In the genomic region with DNA sequence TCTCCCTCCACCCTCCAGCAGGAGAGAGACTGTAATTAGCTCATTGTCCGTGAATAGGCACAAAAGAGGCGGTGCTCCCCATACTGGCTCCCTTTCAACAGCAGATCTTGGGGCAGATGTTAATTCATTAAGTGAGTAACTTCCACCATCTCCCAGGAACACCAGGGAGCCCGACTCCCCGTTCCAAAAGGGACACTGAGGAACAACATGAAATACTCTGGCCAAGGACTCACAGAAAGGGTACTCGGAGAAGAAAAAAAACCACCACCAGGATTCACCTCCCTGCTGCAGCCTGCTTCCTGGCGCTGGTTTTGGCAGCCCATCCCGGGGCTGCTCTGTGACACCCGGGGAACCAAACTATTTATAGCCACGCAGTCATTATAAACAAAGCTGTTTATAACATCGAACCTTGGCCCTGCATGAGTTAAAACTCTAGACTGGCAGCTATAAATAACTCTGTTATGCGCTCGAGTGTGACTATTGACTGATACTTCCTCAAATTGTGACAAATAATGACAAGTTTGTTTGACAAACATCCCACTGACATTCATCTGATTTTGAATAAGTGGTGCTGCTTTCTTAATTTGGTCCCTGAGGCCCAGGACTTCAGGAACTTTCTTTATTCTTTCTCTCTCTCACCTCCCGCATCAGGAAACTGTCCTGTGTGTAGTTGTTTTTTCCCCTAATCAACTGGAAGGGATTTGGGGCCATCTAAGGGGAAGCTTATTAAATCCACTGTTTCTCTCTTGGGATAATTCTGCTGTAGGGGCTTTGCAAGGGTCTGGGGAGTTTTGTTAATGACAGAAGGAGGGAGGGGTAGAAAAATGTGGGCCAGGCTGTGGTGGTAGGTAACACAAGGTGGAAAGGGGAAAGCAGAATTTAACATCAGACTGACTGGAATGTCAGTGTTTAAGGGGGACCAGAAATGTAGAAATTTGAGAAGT, we compare ENCODE assay signal across 1 cellular context.
TF ChIP-seq lines count a peak whose summit lies in the region.

No MANE protein-coding gene starts in this region.

TF ChIP-seq in IMR-90, 13 proteins besides CTCF, POLR2A, EP300 and RAD21 (continued from another document):
- TF ChIP-seq, protein P1, sequence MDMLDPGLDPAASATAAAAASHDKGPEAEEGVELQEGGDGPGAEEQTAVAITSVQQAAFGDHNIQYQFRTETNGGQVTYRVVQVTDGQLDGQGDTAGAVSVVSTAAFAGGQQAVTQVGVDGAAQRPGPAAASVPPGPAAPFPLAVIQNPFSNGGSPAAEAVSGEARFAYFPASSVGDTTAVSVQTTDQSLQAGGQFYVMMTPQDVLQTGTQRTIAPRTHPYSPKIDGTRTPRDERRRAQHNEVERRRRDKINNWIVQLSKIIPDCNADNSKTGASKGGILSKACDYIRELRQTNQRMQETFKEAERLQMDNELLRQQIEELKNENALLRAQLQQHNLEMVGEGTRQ (IDR thresholded peaks at IDR 0.05; ENCODE audit: low read depth, low read length) = no peak
- no peak for TF ChIP-seq SMC3 (IDR thresholded peaks at IDR 0.05; ENCODE audit: low read depth, low read length)
- TF ChIP-seq MAZ (IDR thresholded peaks at IDR 0.05; ENCODE audit: borderline replicate concordance, low read depth, low read length) = no peak
- TF ChIP-seq CEBPB (IDR thresholded peaks at IDR 0.05; ENCODE audit: low read depth, low read length) = no peak
- no peak for TF ChIP-seq RFX5 (IDR thresholded peaks at IDR 0.05; ENCODE audit: low read depth, low read length)
- no peak for TF ChIP-seq CHD1 (IDR thresholded peaks at IDR 0.05; ENCODE audit: low read depth, low read length)
- TF ChIP-seq, protein P2, sequence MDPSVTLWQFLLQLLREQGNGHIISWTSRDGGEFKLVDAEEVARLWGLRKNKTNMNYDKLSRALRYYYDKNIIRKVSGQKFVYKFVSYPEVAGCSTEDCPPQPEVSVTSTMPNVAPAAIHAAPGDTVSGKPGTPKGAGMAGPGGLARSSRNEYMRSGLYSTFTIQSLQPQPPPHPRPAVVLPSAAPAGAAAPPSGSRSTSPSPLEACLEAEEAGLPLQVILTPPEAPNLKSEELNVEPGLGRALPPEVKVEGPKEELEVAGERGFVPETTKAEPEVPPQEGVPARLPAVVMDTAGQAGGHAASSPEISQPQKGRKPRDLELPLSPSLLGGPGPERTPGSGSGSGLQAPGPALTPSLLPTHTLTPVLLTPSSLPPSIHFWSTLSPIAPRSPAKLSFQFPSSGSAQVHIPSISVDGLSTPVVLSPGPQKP (IDR thresholded peaks at IDR 0.05; ENCODE audit: borderline replicate concordance, low read depth, low read length) = no peak
- TF ChIP-seq MXI1 (IDR thresholded peaks at IDR 0.05; ENCODE audit: borderline replicate concordance, low read depth, low read length) = no peak
- no peak for TF ChIP-seq FOS (IDR thresholded peaks at IDR 0.05; ENCODE audit: low read depth, low read length)
- TF ChIP-seq RCOR1 (IDR thresholded peaks at IDR 0.05; ENCODE audit: insufficient replicate concordance, low read length) = no peak
